In genomic region chr16:88451586-88452484, GRCh38 we compare ENCODE assay signal across 9 cellular contexts. TPM values are rescaled to one million over a fixed set of nuclear protein-coding genes. Genes with fewer than 3 reads are reported as not detected.
DNase-seq lines count a peak whose midpoint lies in the region; ATAC-seq and TF ChIP-seq lines count a peak whose summit lies in the region.
"Had no signal": no experiment of that assay in that cellular context is flagged by ENCODE, and none has a peak within 500 bp of the region (broad histone marks: within the 10 kb centered on the region; RNA-seq: fewer than 3 reads in every experiment).

No MANE protein-coding gene starts in this region.

- H3K4me3 ChIP-seq in tibial artery, result peak overlapping the region; percentile 48 to 64

- intact Hi-C loops in tibial artery (cut with DNase I; ENCODE audit: low total_unique reads), result no loop called here

- POLR2A ChIA-PET in activated CD4-positive, alpha-beta memory T cell treated with anti-CD3 and anti-CD28 coated beads, Interleukin-2, amount 10 ng/mL, durations not matched to agents 7 days and 5 days (lab: Charles Lee), result interaction anchor here (0.8 to 2.0 kb wide), 6 partner anchors 13 to 502 kb away, joined by 3 to 6 read pairs (median 4); partner anchors contain the start of gene ZC3H18

- CTCF ChIA-PET in activated CD4-positive, alpha-beta memory T cell treated with anti-CD3 and anti-CD28 coated beads, Interleukin-2, amount 10 ng/mL, durations not matched to agents 7 days and 5 days (lab: Charles Lee), result interaction anchor here (0.9 to 1.0 kb wide), 2 partner anchors 8 to 22 kb away, joined by 3 to 4 read pairs; no protein-coding TSS in a partner anchor

- peaks cover 20% of the 10 kb centered on the region for H3K4me1 Mint-ChIP-seq in activated CD4-positive, alpha-beta memory T cell treated with anti-CD3 and anti-CD28 coated beads, Interleukin-2, amount 10 ng/mL, durations not matched to agents 7 days and 5 days

- DNase-seq in activated CD8-positive, alpha-beta memory T cell treated with anti-CD3 and anti-CD28 coated beads, Interleukin-2, amount 50 U/mL, for 4 hours, result peak; percentile 26
- DNase-seq in activated CD8-positive, alpha-beta memory T cell treated with anti-CD3 and anti-CD28 coated beads, Interleukin-2, amount 50 U/mL, for 48 hours, result no peak
- DNase-seq in activated CD4-positive, alpha-beta memory T cell treated with anti-CD3 and anti-CD28 coated beads, Interleukin-2, amount 10 ng/mL, durations not matched to agents 7 days and 5 days, result no peak
- peak; percentile 20 for DNase-seq in kidney glomerular epithelial cell (lab: John Stamatoyannopoulos, UW)
- no peak for DNase-seq in tibial artery
- DNase-seq in globus pallidus (ENCODE audit: low spot score), result no peak
- DNase-seq in NCI-H510A treated with DMSO at 0.1 percent for 48 hours (lab: John Stamatoyannopoulos, UW), result no peak

- H3K27ac ChIP-seq in tibial artery, result peak overlapping the region in 1 of 2 donors; percentile 33

- ATAC-seq in HG02571 (IDR thresholded peaks at IDR 0.05; ENCODE audit: unreplicated experiment), result no peak

- H3K27ac Mint-ChIP-seq in activated CD4-positive, alpha-beta memory T cell treated with anti-CD3 and anti-CD28 coated beads, Interleukin-2, amount 10 ng/mL, durations not matched to agents 7 days and 5 days, result no peak overlapping the region

- no peak for TF ChIP-seq CTCF in tibial artery (IDR thresholded peaks at IDR 0.05)

- H3K27me3 Mint-ChIP-seq in activated CD4-positive, alpha-beta memory T cell treated with anti-CD3 and anti-CD28 coated beads, Interleukin-2, amount 10 ng/mL, durations not matched to agents 7 days and 5 days, result peaks cover 7% of the 10 kb centered on the region

- H3K9me3 Mint-ChIP-seq in activated CD4-positive, alpha-beta memory T cell treated with anti-CD3 and anti-CD28 coated beads, Interleukin-2, amount 10 ng/mL, durations not matched to agents 7 days and 5 days, result no peaks in the 10 kb centered on the region

- H3K9me3 ChIP-seq in tibial artery, result no peaks in the 10 kb centered on the region
- H3K9me3 ChIP-seq: SJSA1 had no signal

- H3K27me3 ChIP-seq in tibial artery, result peaks cover 0 to 20% of the 10 kb centered on the region in 2 donors

- peaks cover 0 to 38% (median 30%) of the 10 kb centered on the region in 4 donors for H3K4me1 ChIP-seq in tibial artery

- H3K36me3 Mint-ChIP-seq in activated CD4-positive, alpha-beta memory T cell treated with anti-CD3 and anti-CD28 coated beads, Interleukin-2, amount 10 ng/mL, durations not matched to agents 7 days and 5 days (ENCODE audit: low read depth), result no peaks in the 10 kb centered on the region

- peak overlapping the region; percentile 77 for H3K4me3 Mint-ChIP-seq in activated CD4-positive, alpha-beta memory T cell treated with anti-CD3 and anti-CD28 coated beads, Interleukin-2, amount 10 ng/mL, durations not matched to agents 7 days and 5 days

- H3K36me3 ChIP-seq in tibial artery, result no peaks in the 10 kb centered on the region
- H3K36me3 ChIP-seq: SJSA1 had no signal

RNA-seq across cellular contexts. Expression of gene ZFPM1, which starts 1.2 kb away (rescaled TPM):
- total RNA-seq in activated CD4-positive, alpha-beta memory T cell treated with anti-CD3 and anti-CD28 coated beads, Interleukin-2, amount 10 ng/mL, durations not matched to agents 7 days and 5 days, result 10 to 100 TPM; 15.4 to 15.7 TPM

Comparison
In these comparisons a context has a peak if more than half of its experiments do, and no peak if none do; other contexts are left out.
1. DNase-seq: peak in activated CD8-positive, alpha-beta memory T cell treated with anti-CD3 and anti-CD28 coated beads, Interleukin-2, amount 50 U/mL, for 4 hours (single experiment) and kidney glomerular epithelial cell (single experiment); none in activated CD8-positive, alpha-beta memory T cell treated with anti-CD3 and anti-CD28 coated beads, Interleukin-2, amount 50 U/mL, for 48 hours (single experiment), activated CD4-positive, alpha-beta memory T cell treated with anti-CD3 and anti-CD28 coated beads, Interleukin-2, amount 10 ng/mL, durations not matched to agents 7 days and 5 days (single experiment), tibial artery (0 of 2), globus pallidus (single experiment) and NCI-H510A treated with DMSO at 0.1 percent for 48 hours (single experiment).